Comparison of ENCODE assay signal across 16 cellular contexts in the genomic region with DNA sequence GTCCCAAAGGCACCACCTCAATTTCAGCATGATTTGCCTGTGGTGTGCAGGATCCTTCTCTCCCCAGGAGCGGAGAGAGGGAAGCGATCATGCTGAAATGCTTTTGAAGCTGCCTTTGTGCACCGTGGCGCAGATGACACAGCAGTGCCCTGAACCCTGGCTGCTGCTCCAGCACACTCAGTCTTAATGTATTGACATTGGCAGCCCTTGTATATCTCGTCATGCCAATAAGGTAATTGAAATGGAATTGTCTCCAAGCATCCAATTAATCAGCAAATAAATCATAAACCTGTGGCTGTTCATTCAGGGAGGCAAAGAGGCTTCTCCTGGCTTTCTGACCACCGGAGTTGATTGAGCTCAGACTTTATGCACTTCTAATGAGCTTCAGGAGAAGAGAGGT.
DNase-seq lines count a peak whose midpoint lies in the region; ATAC-seq and TF ChIP-seq lines count a peak whose summit lies in the region.
"Had no signal": no experiment of that assay in that cellular context is flagged by ENCODE, and none has a peak within 500 bp of the region (broad histone marks: within the 10 kb centered on the region; RNA-seq: fewer than 3 reads in every experiment).

No MANE protein-coding gene starts in this region.

- H3K9ac ChIP-seq in PC-3 (ENCODE audit: low read length) = peak overlapping the region; percentile 47; the same call in 1 of the 2 replicates

- no peaks in the 10 kb centered on the region for H3K36me3 Mint-ChIP-seq in activated T-cell treated with anti-CD3 and anti-CD28 coated beads, Interleukin-2, amount 50 U/mL, for 4 hours (ENCODE audit: insufficient read depth)
- H3K36me3 Mint-ChIP-seq: activated naive CD8-positive, alpha-beta T cell treated with anti-CD3 and anti-CD28 coated beads, Interleukin-2, amount 10 ng/mL, durations not matched to agents 7 days and 5 days had no signal

- POLR2A ChIA-PET in PC-3 (lab: Charles Lee; ENCODE audit: unreplicated experiment) = no interaction called here

- H3K27ac ChIP-seq in PC-3 (ENCODE audit: low read length) = peak overlapping the region; percentile 83
- H3K27ac ChIP-seq: psoas muscle, SK-N-MC, stomach, vagina had no signal

- H3K4me3 Mint-ChIP-seq in activated T-cell treated with anti-CD3 and anti-CD28 coated beads, Interleukin-2, amount 50 U/mL, for 4 hours = no peak overlapping the region
- H3K4me3 Mint-ChIP-seq: activated naive CD8-positive, alpha-beta T cell treated with anti-CD3 and anti-CD28 coated beads, Interleukin-2, amount 10 ng/mL, durations not matched to agents 7 days and 5 days had no signal

- no peaks in the 10 kb centered on the region for H3K4me1 Mint-ChIP-seq in activated T-cell treated with anti-CD3 and anti-CD28 coated beads, Interleukin-2, amount 50 U/mL, for 4 hours (ENCODE audit: low read depth)
- H3K4me1 Mint-ChIP-seq: activated naive CD8-positive, alpha-beta T cell treated with anti-CD3 and anti-CD28 coated beads, Interleukin-2, amount 10 ng/mL, durations not matched to agents 7 days and 5 days had no signal

- intact Hi-C loops in PC-3 (cut with micrococcal nuclease) = loop anchor here (5.0 to 10.0 kb wide), 2 partner anchors 86 to 133 kb away; no protein-coding TSS in a partner anchor

- H3K9me3 ChIP-seq in PC-3 (ENCODE audit: low read length) = no peaks in the 10 kb centered on the region
- H3K9me3 ChIP-seq: psoas muscle, stomach, vagina had no signal

- no peaks in the 10 kb centered on the region for H3K9me3 Mint-ChIP-seq in activated T-cell treated with anti-CD3 and anti-CD28 coated beads, Interleukin-2, amount 50 U/mL, for 4 hours
- H3K9me3 Mint-ChIP-seq: activated naive CD8-positive, alpha-beta T cell treated with anti-CD3 and anti-CD28 coated beads, Interleukin-2, amount 10 ng/mL, durations not matched to agents 7 days and 5 days had no signal

- no peaks in the 10 kb centered on the region for H3F3A ChIP-seq in PC-3 (ENCODE audit: low read length, unreplicated experiment)

- H3K4me1 ChIP-seq in PC-3 (ENCODE audit: insufficient read depth, low read length) = peaks cover 45% of the 10 kb centered on the region
- H3K4me1 ChIP-seq: psoas muscle had no signal

- no peaks in the 10 kb centered on the region for H4K20me1 ChIP-seq in PC-3 (ENCODE audit: low read length)

- CTCF ChIA-PET in PC-3 (lab: Charles Lee) = no interaction called here

- BruUV-seq in PC-3 (replicated peaks; lab: Mats Ljungman, UMichigan) = no TSS peak

- H3K4me2 ChIP-seq in PC-3 (ENCODE audit: low read length) = peak overlapping the region; percentile 73

- DNase-seq in DMS153 treated with DMSO at 0.1 percent for 48 hours (lab: John Stamatoyannopoulos, UW; ENCODE audit: unreplicated experiment) (peak; percentile 96), NCI-H2029 (lab: John Stamatoyannopoulos, UW) (peak; percentile 83), PC-3 (peak; percentile 88), glomerular visceral epithelial cell (ENCODE audit: extremely low spot score) (peak; percentile 23), SW480 (ENCODE audit: low spot score) (no peak)
- no peak for DNase-seq in activated T-cell treated with anti-CD3 and anti-CD28 coated beads, Interleukin-2, amount 50 U/mL, for 4 hours
- DNase-seq: activated CD4-positive, alpha-beta T cell treated with anti-CD3 and anti-CD28 coated beads, Interleukin-2, amount 50 U/mL, for 1 hour; activated naive CD8-positive, alpha-beta T cell treated with anti-CD3 and anti-CD28 coated beads, Interleukin-2, amount 10 ng/mL, durations not matched to agents 7 days and 5 days; activated T-cell treated with anti-CD3 and anti-CD28 coated beads, Interleukin-2, amount 50 U/mL, for 1 hour; NCI-H1694; psoas muscle; stomach had no signal

- TF ChIP-seq CTCF in PC-3 (conservative IDR thresholded peaks at IDR 0.05; ENCODE audit: low read depth, low read length) = no peak

- H3K79me2 ChIP-seq in PC-3 (ENCODE audit: low read length) = no peaks in the 10 kb centered on the region

- no peaks in the 10 kb centered on the region for H3K9me2 ChIP-seq in PC-3 (replicated peaks; ENCODE audit: low read length)

- no peaks in the 10 kb centered on the region for H3K27me3 ChIP-seq in PC-3 (ENCODE audit: low read length)
- H3K27me3 ChIP-seq: vagina had no signal

- peak overlapping the region; percentile 25; the same call in 1 of the 2 replicates for H3K4me3 ChIP-seq in PC-3 (ENCODE audit: low read length)
- H3K4me3 ChIP-seq: psoas muscle, SK-N-MC, stomach, vagina had no signal

- no peaks in the 10 kb centered on the region for H3K36me3 ChIP-seq in PC-3 (ENCODE audit: low read depth, low read length)
- H3K36me3 ChIP-seq: stomach, vagina had no signal

- H2AFZ ChIP-seq in PC-3 (ENCODE audit: low read length) = no peak overlapping the region

- ATAC-seq in PC-3 (peak; percentile 81), HG02885 (IDR thresholded peaks at IDR 0.05; ENCODE audit: poor library complexity, unreplicated experiment) (no peak), HG02610 (IDR thresholded peaks at IDR 0.05; ENCODE audit: unreplicated experiment) (no peak)
- ATAC-seq in activated T-cell treated with anti-CD3 and anti-CD28 coated beads, Interleukin-2, amount 50 U/mL, for 4 hours = no peak
- ATAC-seq: psoas muscle had no signal

- peaks cover 46% of the 10 kb centered on the region for H3K27me3 Mint-ChIP-seq in activated T-cell treated with anti-CD3 and anti-CD28 coated beads, Interleukin-2, amount 50 U/mL, for 4 hours (ENCODE audit: low read depth)

Comparison
In these comparisons a context has a peak if more than half of its experiments do, and no peak if none do; other contexts are left out.
1. DNase-seq: peak in DMS153 treated with DMSO at 0.1 percent for 48 hours (single experiment), NCI-H2029 (single experiment), PC-3 (single experiment) and glomerular visceral epithelial cell (single experiment); none in activated T-cell treated with anti-CD3 and anti-CD28 coated beads, Interleukin-2, amount 50 U/mL, for 4 hours (single experiment) and SW480 (single experiment).